ENCODE assay signal across 15 cellular contexts in genomic region chr5:36842087-36842486, GRCh38.
"Had no signal": no experiment of that assay in that cellular context is flagged by ENCODE, and none has a peak within 500 bp of the region (broad histone marks: within the 10 kb centered on the region; RNA-seq: fewer than 3 reads in every experiment).

No MANE protein-coding gene starts in this region.

- H3K79me2 ChIP-seq: hepatocyte had no signal

- H3K36me3 ChIP-seq: adrenal gland, pancreas, stomach, thoracic aorta, upper lobe of right lung had no signal

- DNase-seq: activated CD4-positive, alpha-beta memory T cell treated with anti-CD3 and anti-CD28 coated beads, Interleukin-2, amount 10 ng/mL, durations not matched to agents 7 days and 5 days; activated CD4-positive, alpha-beta T cell treated with anti-CD3 and anti-CD28 coated beads for 36 hours; activated effector memory CD4-positive, alpha-beta T cell treated with Interleukin-2 at 50 U/mL for 16 hours; activated T-cell treated with anti-CD3 and anti-CD28 coated beads, Interleukin-2, amount 50 U/mL, for 4 hours; adrenal gland; islet precursor cell; naive thymus-derived CD4-positive, alpha-beta T cell; pancreas; stimulated activated CD4-positive, alpha-beta T cell treated with anti-CD3 and anti-CD28 coated beads, Interleukin-1b, Interleukin-23, amount 100 ng/mL, for 48 hours; stomach; upper lobe of right lung had no signal

- ATAC-seq: activated CD4-positive, alpha-beta T cell treated with anti-CD3 and anti-CD28 coated beads for 36 hours; activated T-cell treated with anti-CD3 and anti-CD28 coated beads, Interleukin-2, amount 50 U/mL, for 4 hours; esophagus mucosa; left lobe of liver; naive thymus-derived CD4-positive, alpha-beta T cell; pancreas; upper lobe of right lung had no signal

- H3K4me3 ChIP-seq: adrenal gland, hepatocyte, pancreas, stomach, thoracic aorta, upper lobe of right lung had no signal

- H3K4me1 ChIP-seq: adrenal gland, pancreas, stomach, upper lobe of right lung had no signal

- H2AFZ ChIP-seq: hepatocyte had no signal

- H3K4me2 ChIP-seq: hepatocyte had no signal

- H3K9me3 ChIP-seq: adrenal gland, pancreas, thoracic aorta, upper lobe of right lung had no signal

- H3K27ac ChIP-seq: adrenal gland, hepatocyte, pancreas, stomach, thoracic aorta, upper lobe of right lung had no signal

- H3K27me3 ChIP-seq: adrenal gland, hepatocyte, pancreas, stomach had no signal
